In the genomic region with DNA sequence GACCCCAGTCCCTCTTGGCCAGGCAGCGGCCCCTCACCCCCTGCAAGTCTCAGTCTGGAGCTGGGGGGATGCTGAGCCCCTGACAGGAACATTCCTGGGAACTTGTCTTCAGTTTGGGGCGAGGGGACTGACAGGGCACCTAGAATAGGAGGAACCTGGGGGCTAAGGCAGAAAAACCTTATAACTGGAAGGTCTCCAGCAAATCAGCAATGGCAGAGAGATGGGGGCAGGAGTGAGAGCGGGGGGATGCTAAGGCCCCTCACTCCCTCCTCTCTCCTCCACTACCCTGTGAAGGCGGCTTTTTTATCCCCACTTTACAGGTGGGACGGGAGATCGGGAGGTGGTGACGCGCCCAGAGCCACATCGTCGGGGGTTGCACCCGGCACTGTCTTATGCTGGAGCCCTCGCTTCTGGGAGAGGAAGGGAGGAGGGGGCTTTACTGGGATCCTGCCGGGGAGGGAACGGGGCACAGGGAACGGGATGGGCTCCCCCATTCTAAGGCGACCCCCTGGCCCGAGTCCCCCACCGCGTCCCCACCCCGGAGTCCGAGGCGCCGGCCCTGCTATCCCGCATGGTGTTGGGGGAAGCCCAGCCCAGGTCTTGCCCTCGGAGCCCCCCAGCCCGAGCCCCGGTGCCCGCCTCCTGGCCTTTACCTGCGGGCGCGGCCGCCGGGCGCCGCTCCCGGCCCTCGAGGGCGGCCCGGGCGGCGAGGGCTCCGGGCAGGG, we compare ENCODE assay signal across 11 cellular contexts. TPM values are rescaled to one million over a fixed set of nuclear protein-coding genes. Genes with fewer than 3 reads are reported as not detected.
DNase-seq lines count a peak whose midpoint lies in the region; ATAC-seq and TF ChIP-seq lines count a peak whose summit lies in the region.
"Had no signal": no experiment of that assay in that cellular context is flagged by ENCODE, and none has a peak within 500 bp of the region (broad histone marks: within the 10 kb centered on the region; RNA-seq: fewer than 3 reads in every experiment).

No MANE protein-coding gene starts in this region.

- peaks cover 28% of the 10 kb centered on the region for H3K4me1 Mint-ChIP-seq in CD8-positive, alpha-beta T cell (ENCODE audit: low read depth)
- H3K4me1 Mint-ChIP-seq in T-cell: peaks cover 29% of the 10 kb centered on the region in 3 donors
- H3K4me1 Mint-ChIP-seq in glutamatergic neuron (ENCODE audit: low read depth, unreplicated experiment): peaks cover 13% of the 10 kb centered on the region

- no peak overlapping the region for H3K4me3 ChIP-seq in CD8-positive, alpha-beta T cell (ENCODE audit: low read depth, low read length)
- peak overlapping the region; percentile 16 to 56 (median 50) for H3K4me3 ChIP-seq in sigmoid colon
- H3K4me3 ChIP-seq: SJCRH30 had no signal

- no peak overlapping the region for H3K27ac Mint-ChIP-seq in CD8-positive, alpha-beta T cell
- H3K27ac Mint-ChIP-seq in T-cell: peak overlapping the region in 1 of 2 donors; percentile 75
- no peak overlapping the region for H3K27ac Mint-ChIP-seq in glutamatergic neuron (ENCODE audit: unreplicated experiment)

- WGBS in sigmoid colon, 2 donors: 11 to 24% methylated on average over 42 of the region's 42 CpGs

- CTCF ChIA-PET in CD8-positive, alpha-beta T cell (lab: Charles Lee): no interaction called here
- CTCF ChIA-PET in T-cell (lab: Charles Lee): no interaction called here

- no peaks in the 10 kb centered on the region for H3K9me3 ChIP-seq in CD8-positive, alpha-beta T cell (ENCODE audit: low read length)
- no peaks in the 10 kb centered on the region for H3K9me3 ChIP-seq in sigmoid colon
- H3K9me3 ChIP-seq: SJCRH30 had no signal

- no peaks in the 10 kb centered on the region for H3K36me3 Mint-ChIP-seq in CD8-positive, alpha-beta T cell
- H3K36me3 Mint-ChIP-seq in T-cell: no peaks in the 10 kb centered on the region
- no peaks in the 10 kb centered on the region for H3K36me3 Mint-ChIP-seq in glutamatergic neuron (ENCODE audit: unreplicated experiment)

- no peak for TF ChIP-seq POLR2A in sigmoid colon (IDR thresholded peaks at IDR 0.05)

- peaks cover 37% of the 10 kb centered on the region for H3K27me3 Mint-ChIP-seq in CD8-positive, alpha-beta T cell (ENCODE audit: low read depth)
- peaks cover 43 to 46% of the 10 kb centered on the region in 2 donors for H3K27me3 Mint-ChIP-seq in T-cell
- H3K27me3 Mint-ChIP-seq in glutamatergic neuron (ENCODE audit: unreplicated experiment): peaks cover 26% of the 10 kb centered on the region

- H3K9me3 Mint-ChIP-seq in CD8-positive, alpha-beta T cell: no peaks in the 10 kb centered on the region
- H3K9me3 Mint-ChIP-seq in T-cell: no peaks in the 10 kb centered on the region
- no peaks in the 10 kb centered on the region for H3K9me3 Mint-ChIP-seq in glutamatergic neuron (ENCODE audit: unreplicated experiment)

- TF ChIP-seq CTCF in CD8-positive, alpha-beta T cell (IDR thresholded peaks at IDR 0.05): no peak
- TF ChIP-seq CTCF in glutamatergic neuron (IDR thresholded peaks at IDR 0.05; ENCODE audit: partially characterized antibody, unreplicated experiment) (no peak), sigmoid colon (IDR thresholded peaks at IDR 0.05) (no peak)

- POLR2A ChIA-PET in CD8-positive, alpha-beta T cell (lab: Charles Lee): no interaction called here
- POLR2A ChIA-PET in T-cell (lab: Charles Lee): interaction anchor here in 1 of 2 donors (0.6 kb wide), 1 partner anchor 252 kb away, joined by 3 read pairs; no protein-coding TSS in a partner anchor

- intact Hi-C loops in CD8-positive, alpha-beta T cell (cut with DNase I, micrococcal nuclease): no loop called here
- intact Hi-C loops in sigmoid colon (cut with DNase I): no loop called here

- H3K4me3 Mint-ChIP-seq in CD8-positive, alpha-beta T cell: peak overlapping the region; percentile 74
- H3K4me3 Mint-ChIP-seq in T-cell (peak overlapping the region; percentile 65 to 70 (median 68)), glutamatergic neuron (ENCODE audit: unreplicated experiment) (peak overlapping the region; percentile 59)

- DNase-seq in CD8-positive, alpha-beta T cell: no peak
- no peak for DNase-seq in T-cell
- DNase-seq in glutamatergic neuron: no peak
- no peak for DNase-seq in sigmoid colon
- DNase-seq in ecto neural progenitor cell (ENCODE audit: low spot score): no peak
- no peak for DNase-seq in NCI-H2196 treated with DMSO at 0.1 percent for 48 hours (lab: John Stamatoyannopoulos, UW; ENCODE audit: unreplicated experiment)
- DNase-seq in stimulated activated CD8-positive, alpha-beta memory T cell treated with anti-CD3 and anti-CD28 coated beads, Interleukin-4, amount 100 ng/mL, for 48 hours: no peak
- no peak for DNase-seq in activated CD8-positive, alpha-beta memory T cell treated with anti-CD3 and anti-CD28 coated beads, Interleukin-2, amount 50 U/mL, for 48 hours
- DNase-seq: DMS79 treated with DMSO at 0.1 percent for 48 hours, SJCRH30 had no signal

- no peak overlapping the region for H3K27ac ChIP-seq in CD8-positive, alpha-beta T cell (ENCODE audit: low read depth, low read length)
- H3K27ac ChIP-seq in sigmoid colon: peak overlapping the region; percentile 43 to 68 (median 62)
- H3K27ac ChIP-seq: SJCRH30 had no signal

- no peaks in the 10 kb centered on the region for H3K27me3 ChIP-seq in CD8-positive, alpha-beta T cell (ENCODE audit: insufficient read depth, low read length)
- H3K27me3 ChIP-seq in sigmoid colon: no peaks in the 10 kb centered on the region

- TF ChIP-seq EP300 in sigmoid colon (IDR thresholded peaks at IDR 0.05): no peak

- ATAC-seq in CD8-positive, alpha-beta T cell: no peak
- ATAC-seq in T-cell (replicated peaks in 1 of 4): peak in 1 of 4 experiments; percentile 3

- peaks cover 34% of the 10 kb centered on the region for H3K4me1 ChIP-seq in CD8-positive, alpha-beta T cell (ENCODE audit: insufficient read depth, low read length)
- H3K4me1 ChIP-seq in sigmoid colon: peaks cover 0 to 25% (median 18%) of the 10 kb centered on the region in 4 donors

- no peaks in the 10 kb centered on the region for H3K36me3 ChIP-seq in CD8-positive, alpha-beta T cell (ENCODE audit: insufficient read depth, low read length)
- no peaks in the 10 kb centered on the region for H3K36me3 ChIP-seq in sigmoid colon
- H3K36me3 ChIP-seq: SJCRH30 had no signal

RNA-seq across cellular contexts. Expression of a gene that starts 0.5 kb away (rescaled TPM):
- total RNA-seq in CD8-positive, alpha-beta T cell: under 1 TPM in 1 of 2 experiments, not detected in 1; 0.08 TPM
- total RNA-seq in T-cell (under 1 TPM in 4 of 5 donors, not detected in 1; 0.08 to 0.15 (median 0.09) TPM), glutamatergic neuron (ENCODE audit: unreplicated experiment) (not detected), sigmoid colon (10 to 100 TPM in 1 of 4 donors, 1 to 10 TPM in 3; 1.8 to 13.0 (median 4.3) TPM)
- 1 to 10 TPM in 2 of 3 donors, under 1 TPM in 1; 0.60 to 3.2 (median 2.4) TPM for polyA plus RNA-seq in sigmoid colon

RNA-seq across cellular contexts. Expression of a gene that starts 24.7 kb away (rescaled TPM):
- 10 to 100 TPM; 18.4 to 21.6 TPM for total RNA-seq in CD8-positive, alpha-beta T cell
- total RNA-seq in T-cell (10 to 100 TPM; 42.3 to 48.2 (median 44.6) TPM), glutamatergic neuron (ENCODE audit: unreplicated experiment) (30.0 TPM), sigmoid colon (100 to 1,000 TPM; 108 to 177 (median 129) TPM)
- polyA plus RNA-seq in sigmoid colon: 100 to 1,000 TPM in 1 of 3 donors, 10 to 100 TPM in 2; 75.1 to 102 (median 80.9) TPM

RNA-seq across cellular contexts. Expression of a gene that starts 31.4 kb away (rescaled TPM):
- 100 to 1,000 TPM; 113 to 117 TPM for total RNA-seq in CD8-positive, alpha-beta T cell
- total RNA-seq in T-cell (100 to 1,000 TPM; 157 to 295 (median 263) TPM), glutamatergic neuron (ENCODE audit: unreplicated experiment) (152 TPM), sigmoid colon (100 to 1,000 TPM; 104 to 226 (median 129) TPM)
- polyA plus RNA-seq in sigmoid colon: 10 to 100 TPM; 31.8 to 60.9 (median 57.1) TPM

RNA-seq across cellular contexts. Expression of a gene that starts 35.9 kb away (rescaled TPM):
- 10 to 100 TPM; 26.2 to 26.7 TPM for total RNA-seq in CD8-positive, alpha-beta T cell
- 10 to 100 TPM; 19.0 to 30.2 (median 28.1) TPM for total RNA-seq in T-cell
- 16.8 TPM for total RNA-seq in glutamatergic neuron (ENCODE audit: unreplicated experiment)
- 10 to 100 TPM; 24.3 to 49.6 (median 37.0) TPM for total RNA-seq in sigmoid colon
- 10 to 100 TPM; 21.6 to 30.0 (median 29.6) TPM for polyA plus RNA-seq in sigmoid colon

RNA-seq across cellular contexts. Expression of a gene that starts 40.7 kb away (rescaled TPM):
- under 1 TPM; 0.35 to 0.47 TPM for total RNA-seq in CD8-positive, alpha-beta T cell
- under 1 TPM in 1 of 5 donors, not detected in 4; 0.18 TPM for total RNA-seq in T-cell
- 1.6 TPM for total RNA-seq in glutamatergic neuron (ENCODE audit: unreplicated experiment)
- total RNA-seq in sigmoid colon: under 1 TPM in 1 of 4 donors, not detected in 3; 0.33 TPM
- under 1 TPM in 1 of 3 donors, not detected in 2; 0.19 TPM for polyA plus RNA-seq in sigmoid colon
- total RNA-seq: SJCRH30 had no signal
- polyA plus RNA-seq: liver had no signal
